In the genomic region with DNA sequence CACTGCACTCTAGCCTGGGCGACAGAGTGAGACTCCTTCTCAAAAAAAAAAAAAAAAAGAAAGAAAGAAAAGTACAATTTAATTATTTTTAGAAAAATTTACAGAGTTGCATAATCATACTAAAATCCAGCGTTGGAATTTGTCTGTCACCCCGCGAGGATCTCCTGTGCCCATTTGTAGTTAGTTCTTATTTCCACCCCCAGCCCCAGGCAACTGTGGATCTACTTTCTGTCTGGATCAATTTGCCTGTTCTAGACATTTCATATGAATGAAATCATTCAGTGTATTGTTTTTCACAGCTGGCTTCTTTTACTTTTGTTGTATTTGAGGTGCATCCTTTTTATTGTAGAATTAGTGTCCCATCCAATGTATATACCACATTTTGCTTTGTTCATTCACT, we compare ENCODE assay signal across 26 cellular contexts.
"Had no signal": no experiment of that assay in that cellular context is flagged by ENCODE, and none has a peak within 500 bp of the region (broad histone marks: within the 10 kb centered on the region; RNA-seq: fewer than 3 reads in every experiment).

No MANE protein-coding gene starts in this region.

- H3K4me1 Mint-ChIP-seq: activated B cell treated with CpG ODN at 0.5 μM for 24 hours; activated naive CD8-positive, alpha-beta T cell treated with anti-CD3 and anti-CD28 coated beads, Interleukin-2, amount 50 U/mL, for 24 hours; central memory CD8-positive, alpha-beta T cell; T-cell had no signal

- H3K4me3 ChIP-seq: MG63 had no signal

- H3K9me3 ChIP-seq: MG63 had no signal

- H3K27me3 Mint-ChIP-seq: brain had no signal

- H3K4me3 Mint-ChIP-seq: activated B cell treated with CpG ODN at 0.5 μM for 24 hours; activated CD4-positive, alpha-beta memory T cell treated with anti-CD3 and anti-CD28 coated beads for 36 hours; activated CD4-positive, alpha-beta T cell treated with anti-CD3 and anti-CD28 coated beads, Interleukin-2, amount 10 ng/mL, durations not matched to agents 7 days and 5 days; activated naive CD8-positive, alpha-beta T cell treated with anti-CD3 and anti-CD28 coated beads, Interleukin-2, amount 50 U/mL, for 24 hours; activated T-cell treated with anti-CD3 and anti-CD28 coated beads, Interleukin-2, amount 50 U/mL, for 4 hours; brain; central memory CD8-positive, alpha-beta T cell; T-cell had no signal

- H3K27ac Mint-ChIP-seq: activated B cell treated with CpG ODN at 0.5 μM for 24 hours; activated CD4-positive, alpha-beta memory T cell treated with anti-CD3 and anti-CD28 coated beads for 36 hours; activated CD4-positive, alpha-beta T cell treated with anti-CD3 and anti-CD28 coated beads, Interleukin-2, amount 10 ng/mL, durations not matched to agents 7 days and 5 days; activated naive CD4-positive, alpha-beta T cell treated with anti-CD3 and anti-CD28 coated beads, Interleukin-2, amount 50 U/mL, for 72 hours; activated naive CD8-positive, alpha-beta T cell treated with anti-CD3 and anti-CD28 coated beads, Interleukin-2, amount 50 U/mL, for 24 hours; brain; T-cell had no signal

- DNase-seq: activated B cell treated with CpG ODN at 0.5 μM for 24 hours; activated CD4-positive, alpha-beta memory T cell treated with anti-CD3 and anti-CD28 coated beads for 36 hours; activated CD4-positive, alpha-beta T cell treated with anti-CD3 and anti-CD28 coated beads, Interleukin-2, amount 10 ng/mL, durations not matched to agents 7 days and 5 days; activated CD8-positive, alpha-beta memory T cell treated with anti-CD3 and anti-CD28 coated beads for 24 hours; activated effector memory CD4-positive, alpha-beta T cell treated with anti-CD3 and anti-CD28 coated beads, Interleukin-2, amount 50 U/mL, for 16 hours; activated naive CD4-positive, alpha-beta T cell treated with Interleukin-2 at 50 U/mL for 16 hours; activated naive CD8-positive, alpha-beta T cell treated with anti-CD3 and anti-CD28 coated beads, Interleukin-2, amount 50 U/mL, for 24 hours; activated T-cell treated with anti-CD3 and anti-CD28 coated beads, Interleukin-2, amount 50 U/mL, for 4 hours; amygdala; MG63; MV-4-11; NCI-H1092 treated with DMSO at 0.1 percent for 48 hours; NCI-H1417 treated with DMSO at 0.1 percent for 48 hours; NCI-H1694; NCI-H2029 treated with DMSO at 0.1 percent for 48 hours; NCI-H345; NCI-H510A; NCI-H526 treated with DMSO at 0.1 percent for 48 hours; NCI-H82; SHP77 treated with DMSO at 0.1 percent for 48 hours; T-cell; T-helper 2 cell; T1000 had no signal

- H3K27me3 ChIP-seq: MG63 had no signal

- ATAC-seq: activated naive CD4-positive, alpha-beta T cell treated with anti-CD3 and anti-CD28 coated beads, Interleukin-2, amount 50 U/mL, for 72 hours; activated naive CD8-positive, alpha-beta T cell treated with anti-CD3 and anti-CD28 coated beads, Interleukin-2, amount 50 U/mL, for 24 hours; activated T-cell treated with anti-CD3 and anti-CD28 coated beads, Interleukin-2, amount 50 U/mL, for 4 hours; T-cell had no signal

- H3K36me3 Mint-ChIP-seq: activated CD4-positive, alpha-beta memory T cell treated with anti-CD3 and anti-CD28 coated beads for 36 hours; activated naive CD4-positive, alpha-beta T cell treated with anti-CD3 and anti-CD28 coated beads, Interleukin-2, amount 50 U/mL, for 72 hours; T-cell had no signal

- H3K9me3 Mint-ChIP-seq: activated B cell treated with CpG ODN at 0.5 μM for 24 hours; activated CD4-positive, alpha-beta memory T cell treated with anti-CD3 and anti-CD28 coated beads for 36 hours; activated CD4-positive, alpha-beta T cell treated with anti-CD3 and anti-CD28 coated beads, Interleukin-2, amount 10 ng/mL, durations not matched to agents 7 days and 5 days; activated naive CD4-positive, alpha-beta T cell treated with anti-CD3 and anti-CD28 coated beads, Interleukin-2, amount 50 U/mL, for 72 hours; activated naive CD8-positive, alpha-beta T cell treated with anti-CD3 and anti-CD28 coated beads, Interleukin-2, amount 50 U/mL, for 24 hours; activated T-cell treated with anti-CD3 and anti-CD28 coated beads, Interleukin-2, amount 50 U/mL, for 4 hours; brain; central memory CD8-positive, alpha-beta T cell; T-cell had no signal
